15 cellular contexts compared by ENCODE assay signal in the genomic region with DNA sequence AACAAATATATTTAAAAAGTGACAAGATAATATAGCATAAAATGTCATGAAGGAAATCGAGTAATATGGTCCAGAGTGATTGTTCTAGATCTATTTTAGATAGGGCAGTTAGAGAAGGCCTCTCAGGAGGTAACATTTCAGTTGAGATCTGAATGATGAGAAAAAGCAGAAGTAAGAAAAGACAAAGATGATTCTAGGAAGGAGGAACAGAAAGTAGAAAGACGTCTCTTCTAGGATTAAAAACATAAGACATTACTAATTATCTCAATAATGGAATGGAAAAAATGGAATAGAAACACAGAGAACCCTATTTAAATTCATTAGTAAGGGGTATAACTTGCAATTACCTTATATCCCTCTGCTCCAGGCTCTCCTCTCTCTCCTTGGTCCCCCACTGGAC.
A peak's percentile ranks its signal among the peaks of the same experiment; 100 is the strongest.
DNase-seq lines count a peak whose midpoint lies in the region; ATAC-seq and TF ChIP-seq lines count a peak whose summit lies in the region.
"Had no signal": no experiment of that assay in that cellular context is flagged by ENCODE, and none has a peak within 500 bp of the region (broad histone marks: within the 10 kb centered on the region; RNA-seq: fewer than 3 reads in every experiment).

No MANE protein-coding gene starts in this region.

- peak; percentile 68 for ATAC-seq in GM19324 (IDR thresholded peaks at IDR 0.05; ENCODE audit: low FRiP score, unreplicated experiment)
- peak; percentile 66 for ATAC-seq in HG02678 (IDR thresholded peaks at IDR 0.05; ENCODE audit: unreplicated experiment)
- no peak for ATAC-seq in sciatic nerve
- ATAC-seq in aorta (ENCODE audit: low FRiP score): no peak
- ATAC-seq: A549 had no signal

- WGBS in esophagus squamous epithelium, 2 donors: 55 to 57% methylated on average over 2 of the region's 2 CpGs
- 64 to 67% methylated on average over 2 of the region's 2 CpGs for WGBS in aorta, 2 donors

- TF ChIP-seq POLR2A in esophagus squamous epithelium (IDR thresholded peaks at IDR 0.05): no peak

- H3K4me3 ChIP-seq in esophagus squamous epithelium (no peak overlapping the region), aorta (ENCODE audit: low read length in 2 of 2) (no peak overlapping the region)
- H3K4me3 ChIP-seq: A549, GM23248 had no signal

- DNase-seq in CD1c-positive myeloid dendritic cell (ENCODE audit: extremely low spot score): peak; percentile 13
- peak; percentile 39 for DNase-seq in KBM-7
- DNase-seq in sciatic nerve (ENCODE audit: low spot score): no peak
- DNase-seq in head of caudate nucleus: no peak
- DNase-seq in esophagus squamous epithelium (lab: John Stamatoyannopoulos, UW): no peak
- no peak for DNase-seq in aorta
- DNase-seq: activated naive CD4-positive, alpha-beta T cell treated with anti-CD3 and anti-CD28 coated beads, Interleukin-2, amount 50 U/mL, for 16 hours; cortex of kidney; DND-41; foreskin melanocyte; GM23248; stimulated activated CD4-positive, alpha-beta T cell treated with anti-CD3 and anti-CD28 coated beads, Interleukin-2, amount 100 ng/mL, for 24 hours had no signal

- H3K27me3 ChIP-seq in esophagus squamous epithelium: no peaks in the 10 kb centered on the region
- no peaks in the 10 kb centered on the region for H3K27me3 ChIP-seq in aorta (ENCODE audit: control insufficient read depth in 1 of 2, insufficient read depth in 2 of 2, low read length in 1 of 2)

- in situ Hi-C loops in KBM-7 (cut with MboI; ENCODE audit: low pct_unique_long_range_greater_than_20kb, low sequenced_read_pairs): no loop called here

- no peaks in the 10 kb centered on the region for H3K36me3 ChIP-seq in esophagus squamous epithelium
- H3K36me3 ChIP-seq in aorta (ENCODE audit: control insufficient read depth in 1 of 2, insufficient read depth in 2 of 2, low read length in 1 of 2): no peaks in the 10 kb centered on the region

- no peak for TF ChIP-seq CTCF in esophagus squamous epithelium (IDR thresholded peaks at IDR 0.05)

- intact Hi-C loops in sciatic nerve (cut with DNase I) (no loop called here), head of caudate nucleus (cut with DNase I) (no loop called here), esophagus squamous epithelium (cut with DNase I) (no loop called here), aorta (cut with DNase I) (no loop called here)

- no peaks in the 10 kb centered on the region for H3K4me1 ChIP-seq in esophagus squamous epithelium
- no peaks in the 10 kb centered on the region for H3K4me1 ChIP-seq in aorta (ENCODE audit: control insufficient read depth in 1 of 2, insufficient read depth in 2 of 2, low read length in 2 of 2)
- H3K4me1 ChIP-seq: A549 had no signal

- no peaks in the 10 kb centered on the region for H3K9me3 ChIP-seq in esophagus squamous epithelium
- H3K9me3 ChIP-seq in aorta (ENCODE audit: control insufficient read depth, low read length): no peaks in the 10 kb centered on the region
- H3K9me3 ChIP-seq: A549 had no signal

- H3K27ac ChIP-seq in esophagus squamous epithelium (no peak overlapping the region), aorta (ENCODE audit: low read depth in 1 of 2, low read length in 2 of 2) (no peak overlapping the region)
- H3K27ac ChIP-seq: A549, GM23248 had no signal

Comparison
In these comparisons a context has a peak if more than half of its experiments do, and no peak if none do; other contexts are left out.
1. DNase-seq: peak in CD1c-positive myeloid dendritic cell (single experiment) and KBM-7 (single experiment); none in sciatic nerve (single experiment), head of caudate nucleus (0 of 42), esophagus squamous epithelium (single experiment) and aorta (0 of 2).
2. ATAC-seq: peak in GM19324 (single experiment) and HG02678 (single experiment); none in sciatic nerve (single experiment) and aorta (single experiment).